Comparison of ENCODE assay signal across 16 cellular contexts in genomic region chr13:66348745-66349720, GRCh38.
DNase-seq lines count a peak whose midpoint lies in the region; ATAC-seq and TF ChIP-seq lines count a peak whose summit lies in the region.
"Had no signal": no experiment of that assay in that cellular context is flagged by ENCODE, and none has a peak within 500 bp of the region (broad histone marks: within the 10 kb centered on the region; RNA-seq: fewer than 3 reads in every experiment).

No MANE protein-coding gene starts in this region.

- no peak overlapping the region for H3K4me3 Mint-ChIP-seq in natural killer cell
- H3K4me3 Mint-ChIP-seq in activated CD4-positive, alpha-beta T cell treated with anti-CD3 and anti-CD28 coated beads, Interleukin-2, amount 10 ng/mL, durations not matched to agents 24 days and 14 days, result no peak overlapping the region
- H3K4me3 Mint-ChIP-seq: immature natural killer cell; stimulated activated naive CD8-positive, alpha-beta T cell treated with anti-CD3 and anti-CD28 coated beads, Interleukin-15, Interleukin-2, amounts not matched to agents 100 ng/mL and 50 ng/mL, for 24 hours; T-helper 1 cell treated with Interleukin-12 subunit alpha and Interleukin-12 subunit beta and Interleukin-4 antibody, amounts not matched to agents 30 μg/mL and 1 μg/mL, for 36 hours had no signal

- intact Hi-C loops in Panc1 (cut with micrococcal nuclease; ENCODE audit: unreplicated experiment), result no loop called here
- intact Hi-C loops in left ventricle myocardium superior (cut with micrococcal nuclease), result no loop called here
- intact Hi-C loops in natural killer cell (cut with micrococcal nuclease), result no loop called here
- intact Hi-C loops in activated CD4-positive, alpha-beta T cell treated with anti-CD3 and anti-CD28 coated beads, Interleukin-2, amount 10 ng/mL, durations not matched to agents 24 days and 14 days (cut with micrococcal nuclease), result no loop called here

- POLR2A ChIA-PET in Panc1 (lab: Charles Lee), result no interaction called here

- no peaks in the 10 kb centered on the region; the same call in 1 of the 2 replicates for H3K4me1 ChIP-seq in Panc1 (ENCODE audit: control insufficient read depth, insufficient read depth, low read length)
- H3K4me1 ChIP-seq: ascending aorta had no signal

- BruUV-seq in Panc1 (replicated peaks; lab: Mats Ljungman, UMichigan), result no TSS peak

- no peaks in the 10 kb centered on the region for H3K27me3 ChIP-seq in Panc1 (ENCODE audit: control insufficient read depth, insufficient read depth, low read length)
- H3K27me3 ChIP-seq: ascending aorta had no signal

- H3K4me1 Mint-ChIP-seq in natural killer cell, result no peaks in the 10 kb centered on the region
- H3K4me1 Mint-ChIP-seq in activated CD4-positive, alpha-beta T cell treated with anti-CD3 and anti-CD28 coated beads, Interleukin-2, amount 10 ng/mL, durations not matched to agents 24 days and 14 days, result no peaks in the 10 kb centered on the region
- H3K4me1 Mint-ChIP-seq: immature natural killer cell had no signal

- no peaks in the 10 kb centered on the region for H3K36me3 Mint-ChIP-seq in natural killer cell
- no peaks in the 10 kb centered on the region for H3K36me3 Mint-ChIP-seq in activated CD4-positive, alpha-beta T cell treated with anti-CD3 and anti-CD28 coated beads, Interleukin-2, amount 10 ng/mL, durations not matched to agents 24 days and 14 days (ENCODE audit: low read depth)
- H3K36me3 Mint-ChIP-seq: immature natural killer cell had no signal

- H3K4me3 ChIP-seq in Panc1 (ENCODE audit: low read depth in 2 of 2, low read length in 2 of 2) (no peak overlapping the region), retinal pigment epithelial cell (ENCODE audit: low read length) (no peak overlapping the region)
- H3K4me3 ChIP-seq: ascending aorta had no signal

- no peak for TF ChIP-seq CTCF in Panc1 (IDR thresholded peaks at IDR 0.05)
- no peak for TF ChIP-seq CTCF in retinal pigment epithelial cell (conservative IDR thresholded peaks at IDR 0.05; ENCODE audit: low read depth, low read length)
- no peak for TF ChIP-seq CTCF in natural killer cell (IDR thresholded peaks at IDR 0.05)

- H3K36me3 ChIP-seq in Panc1 (ENCODE audit: control insufficient read depth, insufficient read depth, low read length), result no peaks in the 10 kb centered on the region
- H3K36me3 ChIP-seq: ascending aorta had no signal

- DNase-seq in NCI-H2029 (lab: John Stamatoyannopoulos, UW) (peak; percentile 71), Panc1 (ENCODE audit: low read depth, low spot score) (no peak), left ventricle myocardium superior (peak; percentile 44), retinal pigment epithelial cell (ENCODE audit: low read depth) (peak; percentile 53), natural killer cell (no peak), cortex of kidney (lab: John Stamatoyannopoulos, UW) (no peak)
- DNase-seq in activated CD4-positive, alpha-beta T cell treated with anti-CD3 and anti-CD28 coated beads, Interleukin-2, amount 10 ng/mL, durations not matched to agents 24 days and 14 days, result no peak
- DNase-seq: activated CD4-positive, alpha-beta T cell treated with anti-CD3 and anti-CD28 coated beads, Interleukin-2, amount 50 U/mL, for 4 hours; effector CD8-positive, alpha-beta T cell; immature natural killer cell; Karpas-422; NCI-H2107; small intestine had no signal

- peaks cover 0 to 2% of the 10 kb centered on the region in 2 donors for H3K9me3 Mint-ChIP-seq in natural killer cell
- H3K9me3 Mint-ChIP-seq in activated CD4-positive, alpha-beta T cell treated with anti-CD3 and anti-CD28 coated beads, Interleukin-2, amount 10 ng/mL, durations not matched to agents 24 days and 14 days, result no peaks in the 10 kb centered on the region
- H3K9me3 Mint-ChIP-seq: T-helper 1 cell treated with Interleukin-12 subunit alpha and Interleukin-12 subunit beta and Interleukin-4 antibody, amounts not matched to agents 30 μg/mL and 1 μg/mL, for 36 hours had no signal

- H3K27ac Mint-ChIP-seq in natural killer cell, result no peak overlapping the region
- H3K27ac Mint-ChIP-seq in activated CD4-positive, alpha-beta T cell treated with anti-CD3 and anti-CD28 coated beads, Interleukin-2, amount 10 ng/mL, durations not matched to agents 24 days and 14 days, result no peak overlapping the region
- H3K27ac Mint-ChIP-seq: immature natural killer cell; stimulated activated naive CD8-positive, alpha-beta T cell treated with anti-CD3 and anti-CD28 coated beads, Interleukin-15, Interleukin-2, amounts not matched to agents 100 ng/mL and 50 ng/mL, for 24 hours; T-helper 1 cell treated with Interleukin-12 subunit alpha and Interleukin-12 subunit beta and Interleukin-4 antibody, amounts not matched to agents 30 μg/mL and 1 μg/mL, for 36 hours had no signal

- in situ Hi-C loops in Panc1 (cut with HindIII; ENCODE audit: low pct_unique_long_range_greater_than_20kb, low sequenced_read_pairs), result no loop called here

- H3K27ac ChIP-seq in Panc1 (ENCODE audit: low read length), result peak overlapping the region; percentile 44; the same call in 1 of the 2 replicates
- H3K27ac ChIP-seq: ascending aorta had no signal

- CTCF ChIA-PET in Panc1 (lab: Charles Lee), result no interaction called here

- no peak for ATAC-seq in Panc1
- peak; percentile 94 for ATAC-seq in left ventricle myocardium superior
- ATAC-seq in natural killer cell, result no peak

- H3K27me3 Mint-ChIP-seq in natural killer cell (ENCODE audit: low read depth in 2 of 2), result no peaks in the 10 kb centered on the region
- H3K27me3 Mint-ChIP-seq in activated CD4-positive, alpha-beta T cell treated with anti-CD3 and anti-CD28 coated beads, Interleukin-2, amount 10 ng/mL, durations not matched to agents 24 days and 14 days, result no peaks in the 10 kb centered on the region
- H3K27me3 Mint-ChIP-seq: stimulated activated naive CD8-positive, alpha-beta T cell treated with anti-CD3 and anti-CD28 coated beads, Interleukin-15, Interleukin-2, amounts not matched to agents 100 ng/mL and 50 ng/mL, for 24 hours had no signal

- H3K9me3 ChIP-seq in Panc1 (ENCODE audit: control insufficient read depth, insufficient read depth, low read depth, low read length), result no peaks in the 10 kb centered on the region
- H3K9me3 ChIP-seq: ascending aorta had no signal

Comparison
In these comparisons a context has a peak if more than half of its experiments do, and no peak if none do; other contexts are left out.
1. DNase-seq: peak in NCI-H2029 (single experiment), left ventricle myocardium superior (single experiment) and retinal pigment epithelial cell (single experiment); none in Panc1 (single experiment), natural killer cell (single experiment), activated CD4-positive, alpha-beta T cell treated with anti-CD3 and anti-CD28 coated beads, Interleukin-2, amount 10 ng/mL, durations not matched to agents 24 days and 14 days (single experiment) and cortex of kidney (single experiment).